In the genomic region with DNA sequence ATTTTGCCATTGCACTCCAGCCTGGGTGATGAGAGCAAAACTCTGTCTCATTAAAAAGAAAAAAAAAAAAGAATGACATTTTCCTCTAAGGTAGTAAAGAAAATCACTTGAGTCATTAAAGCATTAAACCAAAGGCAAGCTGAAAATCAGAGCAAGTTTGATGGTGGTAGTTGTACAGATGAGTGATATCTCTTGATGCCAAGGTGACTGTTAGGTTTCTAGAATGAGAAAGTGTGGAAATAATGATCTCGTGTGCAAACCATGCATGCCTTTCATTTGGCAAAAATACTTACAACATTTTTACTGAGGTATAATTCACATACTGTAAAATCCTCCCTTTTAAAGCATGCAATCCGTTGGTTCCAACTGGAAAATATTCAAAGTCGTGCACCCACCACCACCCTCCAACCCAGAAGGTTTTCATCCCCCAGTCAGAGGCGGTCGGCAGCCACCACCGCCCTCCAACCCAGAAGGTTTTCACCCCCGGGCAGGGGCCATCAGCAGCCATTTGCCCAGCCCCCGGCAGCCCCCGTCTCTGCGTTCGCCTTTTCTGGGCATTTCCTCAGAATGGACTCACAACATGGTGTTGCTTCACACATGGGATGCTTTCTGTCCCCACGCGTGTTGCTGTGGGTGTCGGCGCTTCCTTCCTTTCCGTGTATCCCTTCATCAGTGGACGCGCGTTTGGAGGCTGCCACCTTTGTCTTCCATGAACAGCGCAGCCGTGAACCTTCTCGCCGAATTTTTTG, we compare ENCODE assay signal across 16 cellular contexts.
DNase-seq lines count a peak whose midpoint lies in the region; FAIRE-seq and TF ChIP-seq lines count a peak whose summit lies in the region.
"Had no signal": no experiment of that assay in that cellular context is flagged by ENCODE, and none has a peak within 500 bp of the region (broad histone marks: within the 10 kb centered on the region; RNA-seq: fewer than 3 reads in every experiment).

No MANE protein-coding gene starts in this region.

- no peaks in the 10 kb centered on the region for H3K36me3 ChIP-seq in WERI-Rb-1
- no peaks in the 10 kb centered on the region for H3K36me3 ChIP-seq in kidney (ENCODE audit: control insufficient read depth in 1 of 2, insufficient read depth in 2 of 2, low read length in 2 of 2)

- no peak overlapping the region for H3K4me3 Mint-ChIP-seq in nephron progenitor cell
- H3K4me3 Mint-ChIP-seq in HFFc6, result no peak overlapping the region
- H3K4me3 Mint-ChIP-seq: memory B cell had no signal

- H3K27me3 ChIP-seq in WERI-Rb-1 (ENCODE audit: insufficient read depth, low read depth, severe bottlenecking), result no peaks in the 10 kb centered on the region
- H3K27me3 ChIP-seq: BLaER1 treated with 17β-estradiol and CSF1 and Interleukin-3, amounts not matched to agents 10 nM and 100 nM had no signal

- TF ChIP-seq CTCF in choroid plexus epithelial cell (conservative IDR thresholded peaks at IDR 0.05; ENCODE audit: low read depth, low read length) (no peak), nephron progenitor cell (IDR thresholded peaks at IDR 0.05) (no peak), HFFc6 (IDR thresholded peaks at IDR 0.05) (no peak), WERI-Rb-1 (IDR thresholded peaks at IDR 0.05; ENCODE audit: low read depth, low read length) (no peak), kidney (IDR thresholded peaks at IDR 0.05; ENCODE audit: borderline replicate concordance, extremely low read depth, insufficient read depth) (no peak)

- FAIRE-seq in kidney (lab: Jason Lieb, UNC), result no peak
- FAIRE-seq: frontal cortex had no signal

- H3K4me3 ChIP-seq in choroid plexus epithelial cell (ENCODE audit: low read depth, low read length) (no peak overlapping the region), WERI-Rb-1 (ENCODE audit: low read depth, low read length) (no peak overlapping the region), kidney (ENCODE audit: low read length in 2 of 2) (no peak overlapping the region)
- H3K4me3 ChIP-seq: BLaER1 treated with 17β-estradiol and CSF1 and Interleukin-3, amounts not matched to agents 10 nM and 100 nM had no signal

- H3K27me3 Mint-ChIP-seq in nephron progenitor cell (ENCODE audit: low read depth, poor library complexity) (no peaks in the 10 kb centered on the region), HFFc6 (ENCODE audit: insufficient read depth) (no peaks in the 10 kb centered on the region)
- H3K27me3 Mint-ChIP-seq: memory B cell had no signal

- H3K9me3 ChIP-seq in WERI-Rb-1 (ENCODE audit: severe bottlenecking) (no peaks in the 10 kb centered on the region), kidney (ENCODE audit: control insufficient read depth in 1 of 2, low read length in 2 of 2) (no peaks in the 10 kb centered on the region)

- peaks cover 75% of the 10 kb centered on the region for H3K4me1 Mint-ChIP-seq in nephron progenitor cell
- peaks cover 4% of the 10 kb centered on the region; the same call in 1 of the 2 replicates for H3K4me1 Mint-ChIP-seq in HFFc6 (ENCODE audit: low read depth)

- H3K9me3 Mint-ChIP-seq in nephron progenitor cell, result peaks cover 10% of the 10 kb centered on the region
- H3K9me3 Mint-ChIP-seq in HFFc6, result no peaks in the 10 kb centered on the region; the same call in 1 of the 2 replicates
- H3K9me3 Mint-ChIP-seq: activated naive CD4-positive, alpha-beta T cell treated with anti-CD3 and anti-CD28 coated beads, Interleukin-2, amount 50 U/mL, for 72 hours; memory B cell had no signal

- intact Hi-C loops in kidney (cut with DNase I), result no loop called here

- H3K27ac Mint-ChIP-seq in nephron progenitor cell, result peak overlapping the region; percentile 87
- no peak overlapping the region for H3K27ac Mint-ChIP-seq in HFFc6
- H3K27ac Mint-ChIP-seq: memory B cell had no signal

- no peak overlapping the region for H3K9ac ChIP-seq in kidney (ENCODE audit: low read length in 2 of 2)
- H3K9ac ChIP-seq: BLaER1 treated with 17β-estradiol and CSF1 and Interleukin-3, amounts not matched to agents 10 nM and 100 nM; parathyroid adenoma had no signal

- H3K36me3 Mint-ChIP-seq in nephron progenitor cell (ENCODE audit: low read depth), result peaks cover 19% of the 10 kb centered on the region
- no peaks in the 10 kb centered on the region for H3K36me3 Mint-ChIP-seq in HFFc6 (ENCODE audit: low read depth)
- H3K36me3 Mint-ChIP-seq: activated naive CD4-positive, alpha-beta T cell treated with anti-CD3 and anti-CD28 coated beads, Interleukin-2, amount 50 U/mL, for 72 hours had no signal

- peaks cover 7 to 8% of the 10 kb centered on the region in 2 donors for H3K4me1 ChIP-seq in kidney (ENCODE audit: control insufficient read depth in 1 of 2, insufficient read depth in 1 of 2, low read depth in 1 of 2, low read length in 2 of 2)
- H3K4me1 ChIP-seq: parathyroid adenoma had no signal

- H3K27ac ChIP-seq in WERI-Rb-1 (no peak overlapping the region), kidney (ENCODE audit: low read depth in 2 of 2, low read length in 2 of 2) (no peak overlapping the region)
- H3K27ac ChIP-seq: BLaER1 treated with 17β-estradiol and CSF1 and Interleukin-3, amounts not matched to agents 10 nM and 100 nM; parathyroid adenoma had no signal

- peak; percentile 14 for DNase-seq in EL
- DNase-seq in HCEC 1CT, result peak; percentile 4
- peak; percentile 23 for DNase-seq in choroid plexus epithelial cell (ENCODE audit: low read depth)
- no peak for DNase-seq in nephron progenitor cell
- no peak for DNase-seq in HFFc6
- DNase-seq in WERI-Rb-1, result no peak
- no peak for DNase-seq in kidney
- DNase-seq in OCI-M1 (lab: John Stamatoyannopoulos, UW), result no peak
- DNase-seq: central memory CD4-positive, alpha-beta T cell; DMS53; NCI-H187 had no signal

Comparison
In these comparisons a context has a peak if more than half of its experiments do, and no peak if none do; other contexts are left out.
1. DNase-seq: peak in EL (single experiment), HCEC 1CT (single experiment) and choroid plexus epithelial cell (single experiment); none in nephron progenitor cell (single experiment), HFFc6 (single experiment), WERI-Rb-1 (single experiment), kidney (single experiment) and OCI-M1 (single experiment).